1 cellular context compared by ENCODE assay signal in the genomic region with DNA sequence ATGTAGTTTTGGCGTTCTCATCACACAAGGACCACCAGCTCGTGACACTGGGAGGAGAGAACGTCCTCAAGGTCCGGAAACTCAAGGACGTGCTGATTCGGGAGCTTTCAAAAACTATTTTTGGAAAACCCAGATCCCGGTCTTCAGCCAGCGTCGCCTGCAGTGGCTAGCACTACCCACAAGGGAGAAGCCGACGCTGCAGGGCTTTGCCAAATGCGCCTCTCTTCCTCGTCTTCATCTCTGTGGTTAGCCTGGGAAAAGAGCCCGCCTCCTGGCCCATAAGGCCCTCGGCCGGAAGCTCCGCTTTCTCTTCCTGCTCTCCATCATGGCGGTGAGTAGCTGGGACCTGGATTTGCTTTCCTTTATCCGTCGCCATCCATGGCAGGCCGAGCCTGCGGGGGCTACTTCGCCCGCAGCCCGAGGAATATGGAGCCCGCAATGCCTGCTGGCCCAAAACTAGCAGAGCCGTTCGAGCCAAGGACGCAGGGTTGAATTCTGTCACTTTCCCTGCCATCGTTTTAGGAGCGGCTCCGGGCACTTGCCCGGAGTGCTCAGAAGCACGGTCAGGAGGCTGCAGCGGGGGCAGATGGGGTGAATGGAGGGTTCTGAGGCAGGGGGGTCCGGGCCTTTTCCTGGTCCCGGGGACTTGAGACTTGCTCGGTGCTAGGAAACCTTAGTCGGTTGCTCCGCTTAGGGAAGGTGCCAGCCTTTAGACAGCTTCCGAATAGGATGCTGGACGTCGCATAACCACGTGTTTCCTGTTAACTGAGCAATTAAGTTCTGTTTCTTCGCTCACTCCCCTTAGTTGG.
TF ChIP-seq lines count a peak whose summit lies in the region.

A gene (plus strand): TSS at position 308 of the 809 bp plus-strand sequence. CDS start 18 bp downstream, at position 326.

TF ChIP-seq in K562, 482 proteins besides CTCF, POLR2A, EP300 and RAD21 (continued from another document and continues in another):
- TF ChIP-seq, protein P1, sequence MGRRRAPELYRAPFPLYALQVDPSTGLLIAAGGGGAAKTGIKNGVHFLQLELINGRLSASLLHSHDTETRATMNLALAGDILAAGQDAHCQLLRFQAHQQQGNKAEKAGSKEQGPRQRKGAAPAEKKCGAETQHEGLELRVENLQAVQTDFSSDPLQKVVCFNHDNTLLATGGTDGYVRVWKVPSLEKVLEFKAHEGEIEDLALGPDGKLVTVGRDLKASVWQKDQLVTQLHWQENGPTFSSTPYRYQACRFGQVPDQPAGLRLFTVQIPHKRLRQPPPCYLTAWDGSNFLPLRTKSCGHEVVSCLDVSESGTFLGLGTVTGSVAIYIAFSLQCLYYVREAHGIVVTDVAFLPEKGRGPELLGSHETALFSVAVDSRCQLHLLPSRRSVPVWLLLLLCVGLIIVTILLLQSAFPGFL (CRISPR knock-in tag; IDR thresholded peaks at IDR 0.05) = peak; percentile 97
- TF ChIP-seq TCF7 (IDR thresholded peaks at IDR 0.05; ENCODE audit: borderline replicate concordance) = peak; percentile 72; the same call in 1 of the 2 replicates
- TF ChIP-seq CBX3 (IDR thresholded peaks at IDR 0.05; ENCODE audit: borderline replicate concordance in 1 of 2, low read length in 2 of 2) = peak in 1 of 2 experiments; percentile 64; a peak in 1 of 3 replicates
- TF ChIP-seq RBM39 (optimal IDR thresholded peaks at IDR 0.05; ENCODE audit: low read depth, low read length) = peak; percentile 90
- no peak for TF ChIP-seq ZNF764 (CRISPR knock-in tag; IDR thresholded peaks at IDR 0.05; ENCODE audit: low read depth)
- TF ChIP-seq RBM14 (IDR thresholded peaks at IDR 0.05; ENCODE audit: borderline replicate concordance, insufficient read depth, low read depth, low read length) = 0 out of 2 replicates have a peak, but pooled peaks have one; percentile 90
- TF ChIP-seq HDAC2 (IDR thresholded peaks at IDR 0.05) = peak; percentile 62
- TF ChIP-seq, protein P2, sequence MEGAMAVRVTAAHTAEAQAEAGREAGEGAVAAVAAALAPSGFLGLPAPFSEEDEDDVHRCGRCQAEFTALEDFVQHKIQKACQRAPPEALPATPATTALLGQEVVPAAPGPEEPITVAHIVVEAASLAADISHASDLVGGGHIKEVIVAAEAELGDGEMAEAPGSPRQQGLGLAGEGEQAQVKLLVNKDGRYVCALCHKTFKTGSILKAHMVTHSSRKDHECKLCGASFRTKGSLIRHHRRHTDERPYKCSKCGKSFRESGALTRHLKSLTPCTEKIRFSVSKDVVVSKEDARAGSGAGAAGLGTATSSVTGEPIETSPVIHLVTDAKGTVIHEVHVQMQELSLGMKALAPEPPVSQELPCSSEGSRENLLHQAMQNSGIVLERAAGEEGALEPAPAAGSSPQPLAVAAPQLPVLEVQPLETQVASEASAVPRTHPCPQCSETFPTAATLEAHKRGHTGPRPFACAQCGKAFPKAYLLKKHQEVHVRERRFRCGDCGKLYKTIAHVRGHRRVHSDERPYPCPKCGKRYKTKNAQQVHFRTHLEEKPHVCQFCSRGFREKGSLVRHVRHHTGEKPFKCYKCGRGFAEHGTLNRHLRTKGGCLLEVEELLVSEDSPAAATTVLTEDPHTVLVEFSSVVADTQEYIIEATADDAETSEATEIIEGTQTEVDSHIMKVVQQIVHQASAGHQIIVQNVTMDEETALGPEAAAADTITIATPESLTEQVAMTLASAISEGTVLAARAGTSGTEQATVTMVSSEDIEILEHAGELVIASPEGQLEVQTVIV (CRISPR knock-in tag; IDR thresholded peaks at IDR 0.05; ENCODE audit: borderline replicate concordance) = no peak
- no peak for TF ChIP-seq U2AF1 (optimal IDR thresholded peaks at IDR 0.05; ENCODE audit: low read depth, low read length)
- TF ChIP-seq, protein P3, sequence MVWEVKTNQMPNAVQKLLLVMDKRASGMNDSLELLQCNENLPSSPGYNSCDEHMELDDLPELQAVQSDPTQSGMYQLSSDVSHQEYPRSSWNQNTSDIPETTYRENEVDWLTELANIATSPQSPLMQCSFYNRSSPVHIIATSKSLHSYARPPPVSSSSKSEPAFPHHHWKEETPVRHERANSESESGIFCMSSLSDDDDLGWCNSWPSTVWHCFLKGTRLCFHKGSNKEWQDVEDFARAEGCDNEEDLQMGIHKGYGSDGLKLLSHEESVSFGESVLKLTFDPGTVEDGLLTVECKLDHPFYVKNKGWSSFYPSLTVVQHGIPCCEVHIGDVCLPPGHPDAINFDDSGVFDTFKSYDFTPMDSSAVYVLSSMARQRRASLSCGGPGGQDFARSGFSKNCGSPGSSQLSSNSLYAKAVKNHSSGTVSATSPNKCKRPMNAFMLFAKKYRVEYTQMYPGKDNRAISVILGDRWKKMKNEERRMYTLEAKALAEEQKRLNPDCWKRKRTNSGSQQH (CRISPR knock-in tag; IDR thresholded peaks at IDR 0.05) = peak; percentile 86
- TF ChIP-seq, protein P4, sequence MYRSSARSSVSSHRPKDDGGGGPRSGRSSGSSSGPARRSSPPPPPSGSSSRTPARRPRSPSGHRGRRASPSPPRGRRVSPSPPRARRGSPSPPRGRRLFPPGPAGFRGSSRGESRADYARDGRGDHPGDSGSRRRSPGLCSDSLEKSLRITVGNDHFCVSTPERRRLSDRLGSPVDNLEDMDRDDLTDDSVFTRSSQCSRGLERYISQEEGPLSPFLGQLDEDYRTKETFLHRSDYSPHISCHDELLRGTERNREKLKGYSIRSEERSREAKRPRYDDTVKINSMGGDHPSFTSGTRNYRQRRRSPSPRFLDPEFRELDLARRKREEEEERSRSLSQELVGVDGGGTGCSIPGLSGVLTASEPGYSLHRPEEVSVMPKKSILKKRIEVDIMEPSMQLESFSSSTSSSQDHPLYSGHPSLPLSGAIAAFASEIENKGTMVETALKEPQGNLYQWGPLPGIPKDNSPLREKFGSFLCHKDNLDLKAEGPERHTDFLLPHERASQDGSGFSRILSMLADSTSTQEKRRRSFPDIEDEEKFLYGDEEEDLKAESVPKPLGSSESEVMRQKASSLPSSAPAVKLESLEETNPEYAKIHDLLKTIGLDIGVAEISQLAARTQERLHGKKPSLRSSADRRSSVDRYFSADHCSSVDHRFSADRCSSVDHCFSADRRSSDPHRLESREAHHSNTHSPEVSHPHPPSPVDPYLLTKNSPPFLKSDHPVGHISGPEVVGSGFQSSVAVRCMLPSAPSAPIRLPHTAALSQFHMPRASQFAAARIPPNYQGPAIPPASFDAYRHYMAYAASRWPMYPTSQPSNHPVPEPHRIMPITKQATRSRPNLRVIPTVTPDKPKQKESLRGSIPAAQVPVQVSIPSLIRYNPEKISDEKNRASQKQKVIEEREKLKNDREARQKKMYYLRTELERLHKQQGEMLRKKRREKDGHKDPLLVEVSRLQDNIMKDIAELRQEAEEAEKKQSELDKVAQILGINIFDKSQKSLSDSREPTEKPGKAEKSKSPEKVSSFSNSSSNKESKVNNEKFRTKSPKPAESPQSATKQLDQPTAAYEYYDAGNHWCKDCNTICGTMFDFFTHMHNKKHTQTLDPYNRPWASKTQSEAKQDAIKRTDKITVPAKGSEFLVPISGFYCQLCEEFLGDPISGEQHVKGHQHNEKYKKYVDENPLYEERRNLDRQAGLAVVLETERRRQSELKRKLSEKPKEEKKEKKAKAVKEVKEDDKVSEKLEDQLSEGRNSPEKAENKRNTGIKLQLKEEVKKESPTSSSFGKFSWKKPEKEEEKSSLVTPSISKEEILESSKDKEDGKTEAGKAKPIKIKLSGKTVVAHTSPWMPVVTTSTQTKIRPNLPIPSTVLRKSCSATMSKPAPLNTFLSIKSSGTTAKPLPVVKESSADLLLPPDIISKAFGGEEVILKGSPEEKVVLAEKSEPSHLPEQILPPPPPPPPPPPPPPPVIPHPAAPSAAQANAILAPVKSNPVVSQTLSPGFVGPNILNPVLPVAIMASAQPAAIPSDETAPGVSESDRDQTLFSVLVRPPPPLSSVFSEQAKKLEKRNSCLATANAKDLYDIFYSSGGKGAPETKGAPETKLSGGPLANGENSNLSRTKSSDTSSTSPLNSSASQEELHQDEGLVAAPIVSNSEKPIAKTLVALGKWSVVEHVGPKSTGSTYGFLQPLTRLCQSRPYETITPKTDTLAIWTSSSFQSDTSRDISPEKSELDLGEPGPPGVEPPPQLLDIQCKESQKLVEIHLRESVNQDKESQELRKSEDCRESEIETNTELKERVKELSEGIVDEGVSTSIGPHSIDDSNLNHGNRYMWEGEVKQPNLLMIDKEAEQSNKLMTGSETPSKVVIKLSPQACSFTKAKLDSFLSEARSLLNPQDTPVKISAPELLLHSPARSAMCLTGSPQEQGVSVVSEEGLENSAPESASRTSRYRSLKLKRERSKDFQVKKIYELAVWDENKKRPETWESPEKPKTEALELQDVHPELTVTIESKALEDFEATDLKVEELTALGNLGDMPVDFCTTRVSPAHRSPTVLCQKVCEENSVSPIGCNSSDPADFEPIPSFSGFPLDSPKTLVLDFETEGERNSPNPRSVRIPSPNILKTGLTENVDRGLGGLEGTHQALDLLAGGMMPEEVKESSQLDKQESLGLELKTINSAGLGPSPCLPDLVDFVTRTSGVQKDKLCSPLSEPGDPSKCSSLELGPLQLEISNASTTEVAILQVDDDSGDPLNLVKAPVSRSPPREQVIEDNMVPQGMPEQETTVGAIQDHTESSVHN (IDR thresholded peaks at IDR 0.05; ENCODE audit: borderline replicate concordance in 1 of 2, low read depth in 1 of 2) = peak in 1 of 2 experiments; percentile 96; a peak in 2 of 4 replicates
- no peak for TF ChIP-seq ZNF507 (tag; conservative IDR thresholded peaks at IDR 0.05)
- TF ChIP-seq, protein P5, sequence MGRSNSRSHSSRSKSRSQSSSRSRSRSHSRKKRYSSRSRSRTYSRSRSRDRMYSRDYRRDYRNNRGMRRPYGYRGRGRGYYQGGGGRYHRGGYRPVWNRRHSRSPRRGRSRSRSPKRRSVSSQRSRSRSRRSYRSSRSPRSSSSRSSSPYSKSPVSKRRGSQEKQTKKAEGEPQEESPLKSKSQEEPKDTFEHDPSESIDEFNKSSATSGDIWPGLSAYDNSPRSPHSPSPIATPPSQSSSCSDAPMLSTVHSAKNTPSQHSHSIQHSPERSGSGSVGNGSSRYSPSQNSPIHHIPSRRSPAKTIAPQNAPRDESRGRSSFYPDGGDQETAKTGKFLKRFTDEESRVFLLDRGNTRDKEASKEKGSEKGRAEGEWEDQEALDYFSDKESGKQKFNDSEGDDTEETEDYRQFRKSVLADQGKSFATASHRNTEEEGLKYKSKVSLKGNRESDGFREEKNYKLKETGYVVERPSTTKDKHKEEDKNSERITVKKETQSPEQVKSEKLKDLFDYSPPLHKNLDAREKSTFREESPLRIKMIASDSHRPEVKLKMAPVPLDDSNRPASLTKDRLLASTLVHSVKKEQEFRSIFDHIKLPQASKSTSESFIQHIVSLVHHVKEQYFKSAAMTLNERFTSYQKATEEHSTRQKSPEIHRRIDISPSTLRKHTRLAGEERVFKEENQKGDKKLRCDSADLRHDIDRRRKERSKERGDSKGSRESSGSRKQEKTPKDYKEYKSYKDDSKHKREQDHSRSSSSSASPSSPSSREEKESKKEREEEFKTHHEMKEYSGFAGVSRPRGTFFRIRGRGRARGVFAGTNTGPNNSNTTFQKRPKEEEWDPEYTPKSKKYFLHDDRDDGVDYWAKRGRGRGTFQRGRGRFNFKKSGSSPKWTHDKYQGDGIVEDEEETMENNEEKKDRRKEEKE (IDR thresholded peaks at IDR 0.05; ENCODE audit: borderline replicate concordance in 1 of 2, control insufficient read depth in 1 of 2, low read depth in 2 of 2, low read length in 1 of 2) = 0 out of 4 replicates have a peak, but pooled peaks of 1 of the 2 experiments have one; percentile 82
- TF ChIP-seq, protein P6, sequence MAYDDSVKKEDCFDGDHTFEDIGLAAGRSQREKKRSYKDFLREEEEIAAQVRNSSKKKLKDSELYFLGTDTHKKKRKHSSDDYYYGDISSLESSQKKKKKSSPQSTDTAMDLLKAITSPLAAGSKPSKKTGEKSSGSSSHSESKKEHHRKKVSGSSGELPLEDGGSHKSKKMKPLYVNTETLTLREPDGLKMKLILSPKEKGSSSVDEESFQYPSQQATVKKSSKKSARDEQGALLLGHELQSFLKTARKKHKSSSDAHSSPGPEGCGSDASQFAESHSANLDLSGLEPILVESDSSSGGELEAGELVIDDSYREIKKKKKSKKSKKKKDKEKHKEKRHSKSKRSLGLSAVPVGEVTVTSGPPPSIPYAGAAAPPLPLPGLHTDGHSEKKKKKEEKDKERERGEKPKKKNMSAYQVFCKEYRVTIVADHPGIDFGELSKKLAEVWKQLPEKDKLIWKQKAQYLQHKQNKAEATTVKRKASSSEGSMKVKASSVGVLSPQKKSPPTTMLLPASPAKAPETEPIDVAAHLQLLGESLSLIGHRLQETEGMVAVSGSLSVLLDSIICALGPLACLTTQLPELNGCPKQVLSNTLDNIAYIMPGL (CRISPR knock-in tag; IDR thresholded peaks at IDR 0.05) = 0 out of 2 replicates have a peak, but pooled peaks have one; percentile 74
- TF ChIP-seq, protein P7, sequence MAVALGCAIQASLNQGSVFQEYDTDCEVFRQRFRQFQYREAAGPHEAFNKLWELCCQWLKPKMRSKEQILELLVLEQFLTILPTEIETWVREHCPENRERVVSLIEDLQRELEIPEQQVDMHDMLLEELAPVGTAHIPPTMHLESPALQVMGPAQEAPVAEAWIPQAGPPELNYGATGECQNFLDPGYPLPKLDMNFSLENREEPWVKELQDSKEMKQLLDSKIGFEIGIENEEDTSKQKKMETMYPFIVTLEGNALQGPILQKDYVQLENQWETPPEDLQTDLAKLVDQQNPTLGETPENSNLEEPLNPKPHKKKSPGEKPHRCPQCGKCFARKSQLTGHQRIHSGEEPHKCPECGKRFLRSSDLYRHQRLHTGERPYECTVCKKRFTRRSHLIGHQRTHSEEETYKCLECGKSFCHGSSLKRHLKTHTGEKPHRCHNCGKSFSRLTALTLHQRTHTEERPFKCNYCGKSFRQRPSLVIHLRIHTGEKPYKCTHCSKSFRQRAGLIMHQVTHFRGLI (CRISPR knock-in tag; IDR thresholded peaks at IDR 0.05) = no peak
- TF ChIP-seq, protein P8, sequence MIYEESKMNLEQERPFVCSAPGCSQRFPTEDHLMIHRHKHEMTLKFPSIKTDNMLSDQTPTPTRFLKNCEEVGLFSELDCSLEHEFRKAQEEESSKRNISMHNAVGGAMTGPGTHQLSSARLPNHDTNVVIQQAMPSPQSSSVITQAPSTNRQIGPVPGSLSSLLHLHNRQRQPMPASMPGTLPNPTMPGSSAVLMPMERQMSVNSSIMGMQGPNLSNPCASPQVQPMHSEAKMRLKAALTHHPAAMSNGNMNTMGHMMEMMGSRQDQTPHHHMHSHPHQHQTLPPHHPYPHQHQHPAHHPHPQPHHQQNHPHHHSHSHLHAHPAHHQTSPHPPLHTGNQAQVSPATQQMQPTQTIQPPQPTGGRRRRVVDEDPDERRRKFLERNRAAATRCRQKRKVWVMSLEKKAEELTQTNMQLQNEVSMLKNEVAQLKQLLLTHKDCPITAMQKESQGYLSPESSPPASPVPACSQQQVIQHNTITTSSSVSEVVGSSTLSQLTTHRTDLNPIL (CRISPR knock-in tag; IDR thresholded peaks at IDR 0.05) = no peak
- TF ChIP-seq, protein P9, sequence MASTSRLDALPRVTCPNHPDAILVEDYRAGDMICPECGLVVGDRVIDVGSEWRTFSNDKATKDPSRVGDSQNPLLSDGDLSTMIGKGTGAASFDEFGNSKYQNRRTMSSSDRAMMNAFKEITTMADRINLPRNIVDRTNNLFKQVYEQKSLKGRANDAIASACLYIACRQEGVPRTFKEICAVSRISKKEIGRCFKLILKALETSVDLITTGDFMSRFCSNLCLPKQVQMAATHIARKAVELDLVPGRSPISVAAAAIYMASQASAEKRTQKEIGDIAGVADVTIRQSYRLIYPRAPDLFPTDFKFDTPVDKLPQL (IDR thresholded peaks at IDR 0.05; ENCODE audit: extremely low read depth, insufficient read length) = peak; percentile 92
- TF ChIP-seq C11orf30 (IDR thresholded peaks at IDR 0.05; ENCODE audit: low read depth) = peak; percentile 80
